In genomic region chr2:39172047-39172446, GRCh38 we compare ENCODE assay signal across 1 cellular context.
A peak's percentile ranks its signal among the peaks of the same experiment; 100 is the strongest.
TF ChIP-seq lines count a peak whose summit lies in the region.
"Not testable (repeated sequence)": the region's sequence is repeated elsewhere in the genome, so short reads cannot be mapped to it uniquely, and the experiment has no call there.

No MANE protein-coding gene starts in this region.

TF ChIP-seq in HepG2, 621 proteins besides CTCF, POLR2A, EP300 and RAD21:
- peak; percentile 54 for TF ChIP-seq CEBPG (CRISPR knock-in tag; IDR thresholded peaks at IDR 0.05)
- peak; percentile 75 for TF ChIP-seq ZNF770 (CRISPR knock-in tag; IDR thresholded peaks at IDR 0.05)
- peak; percentile 42; the same call in 1 of the 2 replicates for TF ChIP-seq CEBPB (IDR thresholded peaks at IDR 0.05; ENCODE audit: borderline replicate concordance, low read depth, low read length)
- peak; percentile 62 for TF ChIP-seq TEAD3 (CRISPR knock-in tag; optimal IDR thresholded peaks at IDR 0.05; ENCODE audit: borderline replicate concordance)
- TF ChIP-seq LCORL (IDR thresholded peaks at IDR 0.05): not testable (repeated sequence)
- 0 out of 2 replicates have a peak, but pooled peaks have one; percentile 39 for TF ChIP-seq LCORL (CRISPR knock-in tag; IDR thresholded peaks at IDR 0.05)
- TF ChIP-seq KDM5B (CRISPR knock-in tag; IDR thresholded peaks at IDR 0.05; ENCODE audit: borderline replicate concordance): 0 out of 2 replicates have a peak, but pooled peaks have one; percentile 28
